9 cellular contexts compared by ENCODE assay signal in genomic region chr4:119025440-119025839, GRCh38.
DNase-seq lines count a peak whose midpoint lies in the region; ATAC-seq, FAIRE-seq and TF ChIP-seq lines count a peak whose summit lies in the region.
"Had no signal": no experiment of that assay in that cellular context is flagged by ENCODE, and none has a peak within 500 bp of the region (broad histone marks: within the 10 kb centered on the region; RNA-seq: fewer than 3 reads in every experiment).

No MANE protein-coding gene starts in this region.

- no peaks in the 10 kb centered on the region for H3K4me1 Mint-ChIP-seq in CD4-positive, alpha-beta T cell (ENCODE audit: low read depth)
- no peaks in the 10 kb centered on the region for H3K4me1 Mint-ChIP-seq in stimulated activated naive B cell treated with anti-CD40 and anti-IgM and Interleukin-4, amounts not matched to agents 10 μg/mL and 1 μg/mL and 100 μg/mL, for 72 hours

- no peaks in the 10 kb centered on the region for H3K36me3 Mint-ChIP-seq in CD4-positive, alpha-beta T cell (ENCODE audit: low read depth)
- H3K36me3 Mint-ChIP-seq in stimulated activated naive B cell treated with anti-CD40 and anti-IgM and Interleukin-4, amounts not matched to agents 10 μg/mL and 1 μg/mL and 100 μg/mL, for 72 hours: no peaks in the 10 kb centered on the region

- no peak overlapping the region for H3K4me3 Mint-ChIP-seq in CD4-positive, alpha-beta T cell
- H3K4me3 Mint-ChIP-seq in stimulated activated naive B cell treated with anti-CD40 and anti-IgM and Interleukin-4, amounts not matched to agents 10 μg/mL and 1 μg/mL and 100 μg/mL, for 72 hours: no peak overlapping the region

- H3K9me3 ChIP-seq in ascending aorta (no peaks in the 10 kb centered on the region), kidney (ENCODE audit: control insufficient read depth in 1 of 2, low read length in 2 of 2) (no peaks in the 10 kb centered on the region), thoracic aorta (no peaks in the 10 kb centered on the region)
- no peaks in the 10 kb centered on the region for H3K9me3 ChIP-seq in CD4-positive, alpha-beta T cell (ENCODE audit: control insufficient read depth, low read length)

- no peaks in the 10 kb centered on the region for H3K27me3 ChIP-seq in ascending aorta
- no peaks in the 10 kb centered on the region for H3K27me3 ChIP-seq in thoracic aorta (replicated peaks; ENCODE audit: insufficient read depth)
- H3K27me3 ChIP-seq in CD4-positive, alpha-beta T cell (ENCODE audit: control insufficient read depth, insufficient read depth, low read length): no peaks in the 10 kb centered on the region

- H3K36me3 ChIP-seq in ascending aorta (peaks cover 8 to 9% of the 10 kb centered on the region in 2 donors), kidney (ENCODE audit: control insufficient read depth in 1 of 2, insufficient read depth in 2 of 2, low read length in 2 of 2) (no peaks in the 10 kb centered on the region), thoracic aorta (peaks cover 15% of the 10 kb centered on the region)

- H3K27ac ChIP-seq in ascending aorta (peak overlapping the region; percentile 95 to 96), kidney (ENCODE audit: low read depth in 2 of 2, low read length in 2 of 2) (peak overlapping the region; percentile 40 to 66), thoracic aorta (peak overlapping the region; percentile 85 to 97)
- no peak overlapping the region for H3K27ac ChIP-seq in CD4-positive, alpha-beta T cell (ENCODE audit: low read depth, low read length)

- intact Hi-C loops in ascending aorta (cut with DNase I) (loop anchor here (2.0 to 5.0 kb wide), 2 partner anchors 25 to 38 kb away; no protein-coding TSS in a partner anchor), kidney (cut with DNase I) (no loop called here)
- intact Hi-C loops in CD4-positive, alpha-beta T cell (cut with DNase I, micrococcal nuclease): no loop called here

- ATAC-seq in thoracic aorta (ENCODE audit: insufficient number of reproducible peaks, low FRiP score, low read depth): peak; percentile 61
- ATAC-seq in HG03342 (IDR thresholded peaks at IDR 0.05; ENCODE audit: unreplicated experiment): no peak
- no peak for ATAC-seq in CD4-positive, alpha-beta T cell (ENCODE audit: poor library complexity)
- no peak for ATAC-seq in stimulated activated naive B cell treated with anti-CD40 and anti-IgM and Interleukin-4, amounts not matched to agents 10 μg/mL and 1 μg/mL and 100 μg/mL, for 72 hours (replicated peaks)

- H3K4me1 ChIP-seq in ascending aorta (peaks cover 14 to 34% of the 10 kb centered on the region in 2 donors), kidney (ENCODE audit: control insufficient read depth in 1 of 2, insufficient read depth in 1 of 2, low read depth in 1 of 2, low read length in 2 of 2) (no peaks in the 10 kb centered on the region), thoracic aorta (ENCODE audit: control insufficient read depth in 1 of 2, low read depth in 2 of 2) (peaks cover 37 to 68% of the 10 kb centered on the region in 2 donors)

- H3K4me3 ChIP-seq in ascending aorta (peak overlapping the region in 1 of 2 donors; percentile 18), kidney (ENCODE audit: low read length in 2 of 2) (no peak overlapping the region), thoracic aorta (peak overlapping the region; percentile 50)

- no peak for FAIRE-seq in kidney (lab: Jason Lieb, UNC)
- FAIRE-seq: GM18507 had no signal

- POLR2A ChIA-PET in CD4-positive, alpha-beta T cell (lab: Charles Lee): no interaction called here

- CTCF ChIA-PET in CD4-positive, alpha-beta T cell (lab: Charles Lee): no interaction called here

- no peaks in the 10 kb centered on the region for H3K9me3 Mint-ChIP-seq in CD4-positive, alpha-beta T cell
- H3K9me3 Mint-ChIP-seq in stimulated activated naive B cell treated with anti-CD40 and anti-IgM and Interleukin-4, amounts not matched to agents 10 μg/mL and 1 μg/mL and 100 μg/mL, for 72 hours: no peaks in the 10 kb centered on the region

- no peak overlapping the region for H3K27ac Mint-ChIP-seq in CD4-positive, alpha-beta T cell
- H3K27ac Mint-ChIP-seq in stimulated activated naive B cell treated with anti-CD40 and anti-IgM and Interleukin-4, amounts not matched to agents 10 μg/mL and 1 μg/mL and 100 μg/mL, for 72 hours: no peak overlapping the region

- DNase-seq in Kasumi-1 (lab: John Stamatoyannopoulos, UW): peak; percentile 8 to 22
- peak in 1 of 2 donors; percentile 85 for DNase-seq in ascending aorta (ENCODE audit: low spot score in 2 of 2)
- DNase-seq in kidney: no peak
- DNase-seq in thoracic aorta (ENCODE audit: low spot score): no peak
- no peak for DNase-seq in CD4-positive, alpha-beta T cell
- DNase-seq in stimulated activated CD4-positive, alpha-beta T cell treated with anti-CD3 and anti-CD28 coated beads, Interleukin-2, amount 100 ng/mL, for 48 hours: no peak
- DNase-seq in stimulated activated naive B cell treated with anti-CD40 and anti-IgM and Interleukin-4, amounts not matched to agents 10 μg/mL and 1 μg/mL and 100 μg/mL, for 72 hours: no peak

- TF ChIP-seq CTCF in ascending aorta (IDR thresholded peaks at IDR 0.05) (no peak), kidney (IDR thresholded peaks at IDR 0.05; ENCODE audit: borderline replicate concordance, extremely low read depth, insufficient read depth) (no peak), thoracic aorta (IDR thresholded peaks at IDR 0.05) (no peak)
- TF ChIP-seq CTCF in CD4-positive, alpha-beta T cell (IDR thresholded peaks at IDR 0.05): no peak

- H3K9ac ChIP-seq in kidney (ENCODE audit: low read length in 2 of 2): no peak overlapping the region

- no peaks in the 10 kb centered on the region for H3K27me3 Mint-ChIP-seq in CD4-positive, alpha-beta T cell
- peaks cover 9 to 23% of the 10 kb centered on the region in 2 donors for H3K27me3 Mint-ChIP-seq in stimulated activated naive B cell treated with anti-CD40 and anti-IgM and Interleukin-4, amounts not matched to agents 10 μg/mL and 1 μg/mL and 100 μg/mL, for 72 hours

Comparison
In these comparisons a context has a peak if more than half of its experiments do, and no peak if none do; other contexts are left out.
1. DNase-seq: peak in Kasumi-1 (2 of 2); none in kidney (single experiment), thoracic aorta (single experiment), CD4-positive, alpha-beta T cell (0 of 10), stimulated activated CD4-positive, alpha-beta T cell treated with anti-CD3 and anti-CD28 coated beads, Interleukin-2, amount 100 ng/mL, for 48 hours (0 of 2) and stimulated activated naive B cell treated with anti-CD40 and anti-IgM and Interleukin-4, amounts not matched to agents 10 μg/mL and 1 μg/mL and 100 μg/mL, for 72 hours (single experiment).